Comparison of ENCODE assay signal across 1 cellular context in the genomic region with DNA sequence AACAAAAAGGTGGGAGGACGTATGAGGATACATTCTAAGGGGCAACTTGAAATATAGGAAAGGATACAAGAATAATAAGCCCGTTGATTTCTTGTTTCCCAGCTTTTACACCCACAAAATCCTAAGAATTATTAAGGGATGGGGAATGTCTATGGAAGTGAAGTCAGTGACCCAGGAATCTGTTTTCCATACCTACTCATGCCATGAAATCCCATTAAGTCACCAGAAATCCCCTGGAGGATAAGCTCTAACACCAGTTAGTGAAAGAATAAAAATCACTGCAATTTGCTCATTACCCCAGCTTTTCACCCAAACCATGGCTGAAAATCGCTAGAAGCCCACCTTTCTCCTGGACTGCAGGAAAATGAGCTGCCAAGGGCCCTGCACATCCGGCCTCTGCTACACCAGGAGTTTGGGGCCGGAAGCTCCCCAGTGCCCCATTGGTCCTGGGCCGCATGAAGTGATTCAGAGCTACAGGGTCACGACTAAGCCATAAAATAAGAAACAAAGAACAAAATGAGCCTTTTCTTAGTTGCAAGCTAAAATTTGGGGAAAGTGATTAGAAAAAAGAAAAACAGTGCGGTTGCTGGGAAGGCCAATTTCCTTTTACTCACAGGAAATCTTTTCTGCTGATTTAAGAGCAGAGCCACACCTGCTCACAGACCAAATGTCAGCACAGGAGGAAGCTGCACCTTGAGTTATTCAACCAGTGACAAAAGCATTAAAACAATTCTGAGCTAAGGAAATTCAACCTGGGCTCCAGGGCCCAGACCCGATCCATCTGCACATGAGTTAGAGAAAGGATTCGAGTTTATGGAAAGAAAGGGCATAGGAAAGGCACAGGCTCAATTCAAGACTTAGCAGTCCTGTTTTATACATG.
TF ChIP-seq lines count a peak whose summit lies in the region.

No MANE protein-coding gene starts in this region.

TF ChIP-seq in WTC11, 78 proteins besides CTCF, POLR2A, EP300 and RAD21 (continued from another document):
- TF ChIP-seq, protein P1, sequence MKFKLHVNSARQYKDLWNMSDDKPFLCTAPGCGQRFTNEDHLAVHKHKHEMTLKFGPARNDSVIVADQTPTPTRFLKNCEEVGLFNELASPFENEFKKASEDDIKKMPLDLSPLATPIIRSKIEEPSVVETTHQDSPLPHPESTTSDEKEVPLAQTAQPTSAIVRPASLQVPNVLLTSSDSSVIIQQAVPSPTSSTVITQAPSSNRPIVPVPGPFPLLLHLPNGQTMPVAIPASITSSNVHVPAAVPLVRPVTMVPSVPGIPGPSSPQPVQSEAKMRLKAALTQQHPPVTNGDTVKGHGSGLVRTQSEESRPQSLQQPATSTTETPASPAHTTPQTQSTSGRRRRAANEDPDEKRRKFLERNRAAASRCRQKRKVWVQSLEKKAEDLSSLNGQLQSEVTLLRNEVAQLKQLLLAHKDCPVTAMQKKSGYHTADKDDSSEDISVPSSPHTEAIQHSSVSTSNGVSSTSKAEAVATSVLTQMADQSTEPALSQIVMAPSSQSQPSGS (CRISPR knock-in tag; IDR thresholded peaks at IDR 0.05; ENCODE audit: borderline replicate concordance, low read depth), result no peak
- no peak for TF ChIP-seq ZNF396 (CRISPR knock-in tag; IDR thresholded peaks at IDR 0.05; ENCODE audit: borderline replicate concordance)
- TF ChIP-seq ZNF416 (CRISPR knock-in tag; IDR thresholded peaks at IDR 0.05), result no peak
- no peak for TF ChIP-seq NR3C1 (CRISPR knock-in tag; conservative IDR thresholded peaks at IDR 0.05; ENCODE audit: low read depth)
- TF ChIP-seq, protein P2, sequence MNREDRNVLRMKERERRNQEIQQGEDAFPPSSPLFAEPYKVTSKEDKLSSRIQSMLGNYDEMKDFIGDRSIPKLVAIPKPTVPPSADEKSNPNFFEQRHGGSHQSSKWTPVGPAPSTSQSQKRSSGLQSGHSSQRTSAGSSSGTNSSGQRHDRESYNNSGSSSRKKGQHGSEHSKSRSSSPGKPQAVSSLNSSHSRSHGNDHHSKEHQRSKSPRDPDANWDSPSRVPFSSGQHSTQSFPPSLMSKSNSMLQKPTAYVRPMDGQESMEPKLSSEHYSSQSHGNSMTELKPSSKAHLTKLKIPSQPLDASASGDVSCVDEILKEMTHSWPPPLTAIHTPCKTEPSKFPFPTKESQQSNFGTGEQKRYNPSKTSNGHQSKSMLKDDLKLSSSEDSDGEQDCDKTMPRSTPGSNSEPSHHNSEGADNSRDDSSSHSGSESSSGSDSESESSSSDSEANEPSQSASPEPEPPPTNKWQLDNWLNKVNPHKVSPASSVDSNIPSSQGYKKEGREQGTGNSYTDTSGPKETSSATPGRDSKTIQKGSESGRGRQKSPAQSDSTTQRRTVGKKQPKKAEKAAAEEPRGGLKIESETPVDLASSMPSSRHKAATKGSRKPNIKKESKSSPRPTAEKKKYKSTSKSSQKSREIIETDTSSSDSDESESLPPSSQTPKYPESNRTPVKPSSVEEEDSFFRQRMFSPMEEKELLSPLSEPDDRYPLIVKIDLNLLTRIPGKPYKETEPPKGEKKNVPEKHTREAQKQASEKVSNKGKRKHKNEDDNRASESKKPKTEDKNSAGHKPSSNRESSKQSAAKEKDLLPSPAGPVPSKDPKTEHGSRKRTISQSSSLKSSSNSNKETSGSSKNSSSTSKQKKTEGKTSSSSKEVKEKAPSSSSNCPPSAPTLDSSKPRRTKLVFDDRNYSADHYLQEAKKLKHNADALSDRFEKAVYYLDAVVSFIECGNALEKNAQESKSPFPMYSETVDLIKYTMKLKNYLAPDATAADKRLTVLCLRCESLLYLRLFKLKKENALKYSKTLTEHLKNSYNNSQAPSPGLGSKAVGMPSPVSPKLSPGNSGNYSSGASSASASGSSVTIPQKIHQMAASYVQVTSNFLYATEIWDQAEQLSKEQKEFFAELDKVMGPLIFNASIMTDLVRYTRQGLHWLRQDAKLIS (CRISPR knock-in tag; IDR thresholded peaks at IDR 0.05; ENCODE audit: borderline replicate concordance), result no peak
- no peak for TF ChIP-seq CREB1 (CRISPR knock-in tag; IDR thresholded peaks at IDR 0.05)
- TF ChIP-seq, protein P3, sequence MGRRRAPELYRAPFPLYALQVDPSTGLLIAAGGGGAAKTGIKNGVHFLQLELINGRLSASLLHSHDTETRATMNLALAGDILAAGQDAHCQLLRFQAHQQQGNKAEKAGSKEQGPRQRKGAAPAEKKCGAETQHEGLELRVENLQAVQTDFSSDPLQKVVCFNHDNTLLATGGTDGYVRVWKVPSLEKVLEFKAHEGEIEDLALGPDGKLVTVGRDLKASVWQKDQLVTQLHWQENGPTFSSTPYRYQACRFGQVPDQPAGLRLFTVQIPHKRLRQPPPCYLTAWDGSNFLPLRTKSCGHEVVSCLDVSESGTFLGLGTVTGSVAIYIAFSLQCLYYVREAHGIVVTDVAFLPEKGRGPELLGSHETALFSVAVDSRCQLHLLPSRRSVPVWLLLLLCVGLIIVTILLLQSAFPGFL (CRISPR knock-in tag; IDR thresholded peaks at IDR 0.05; ENCODE audit: borderline replicate concordance), result no peak
- TF ChIP-seq RELA (CRISPR knock-in tag; IDR thresholded peaks at IDR 0.05; ENCODE audit: borderline replicate concordance), result no peak
- no peak for TF ChIP-seq OVOL2 (CRISPR knock-in tag; IDR thresholded peaks at IDR 0.05; ENCODE audit: borderline replicate concordance)
- TF ChIP-seq, protein P4, sequence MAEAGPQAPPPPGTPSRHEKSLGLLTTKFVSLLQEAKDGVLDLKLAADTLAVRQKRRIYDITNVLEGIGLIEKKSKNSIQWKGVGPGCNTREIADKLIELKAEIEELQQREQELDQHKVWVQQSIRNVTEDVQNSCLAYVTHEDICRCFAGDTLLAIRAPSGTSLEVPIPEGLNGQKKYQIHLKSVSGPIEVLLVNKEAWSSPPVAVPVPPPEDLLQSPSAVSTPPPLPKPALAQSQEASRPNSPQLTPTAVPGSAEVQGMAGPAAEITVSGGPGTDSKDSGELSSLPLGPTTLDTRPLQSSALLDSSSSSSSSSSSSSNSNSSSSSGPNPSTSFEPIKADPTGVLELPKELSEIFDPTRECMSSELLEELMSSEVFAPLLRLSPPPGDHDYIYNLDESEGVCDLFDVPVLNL (CRISPR knock-in tag; IDR thresholded peaks at IDR 0.05; ENCODE audit: borderline replicate concordance, low read depth), result no peak
- TF ChIP-seq, protein P5, sequence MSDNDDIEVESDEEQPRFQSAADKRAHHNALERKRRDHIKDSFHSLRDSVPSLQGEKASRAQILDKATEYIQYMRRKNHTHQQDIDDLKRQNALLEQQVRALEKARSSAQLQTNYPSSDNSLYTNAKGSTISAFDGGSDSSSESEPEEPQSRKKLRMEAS (CRISPR knock-in tag; IDR thresholded peaks at IDR 0.05), result no peak
